Comparison of ENCODE assay signal across 2 cellular contexts in the genomic region with DNA sequence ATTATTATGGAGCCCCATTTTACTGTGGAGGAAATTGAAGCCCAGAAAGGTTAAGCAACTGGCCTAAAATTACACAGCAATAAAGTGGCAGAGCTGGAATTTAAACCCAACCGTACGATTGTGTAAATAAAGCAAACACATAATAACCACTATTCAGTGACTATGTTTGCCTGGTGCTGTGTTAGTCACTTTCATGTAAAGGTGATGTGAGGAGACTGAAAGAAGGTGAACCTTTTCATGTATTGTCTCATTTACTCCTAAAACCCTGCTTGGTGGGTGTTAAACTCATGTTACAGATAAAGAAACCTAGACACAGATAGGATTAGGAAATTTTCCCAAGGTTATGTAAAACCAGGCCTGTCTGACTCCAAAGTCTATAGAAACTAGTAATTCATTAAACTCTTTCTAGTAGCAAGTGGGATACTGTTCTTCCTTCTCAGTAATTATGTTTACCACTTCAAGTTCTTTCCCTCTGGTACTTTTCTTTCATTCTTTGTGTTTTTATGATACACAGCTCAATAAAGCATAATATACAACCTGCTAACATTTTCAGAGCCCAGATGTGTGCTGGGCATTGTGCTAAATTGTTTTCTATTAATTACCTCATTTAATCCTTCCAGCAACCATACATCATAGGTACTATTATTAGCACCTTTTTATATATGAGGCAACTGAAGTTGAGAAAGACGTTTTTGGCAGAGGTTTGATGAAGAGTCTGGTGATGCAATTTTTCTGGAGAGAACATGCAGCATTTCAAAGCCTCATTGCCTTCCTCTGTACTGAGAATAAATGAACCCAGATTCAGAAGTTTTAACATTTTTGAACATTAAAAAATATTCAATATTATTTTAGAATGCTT.
TF ChIP-seq lines count a peak whose summit lies in the region.

No MANE protein-coding gene starts in this region.

TF ChIP-seq in IMR-90, 13 proteins besides CTCF, POLR2A, EP300 and RAD21:
- TF ChIP-seq CEBPB (IDR thresholded peaks at IDR 0.05; ENCODE audit: low read depth, low read length) (peak; percentile 68), NFE2L2 (IDR thresholded peaks at IDR 0.05; ENCODE audit: low read depth, low read length) (no peak), RCOR1 (IDR thresholded peaks at IDR 0.05; ENCODE audit: insufficient replicate concordance, low read length) (no peak), SMC3 (IDR thresholded peaks at IDR 0.05; ENCODE audit: low read depth, low read length) (no peak)
TF ChIP-seq in IMR-90: peak in this region for 1.

TF ChIP-seq in endothelial cell of umbilical vein, 7 proteins besides CTCF, POLR2A, EP300 and RAD21:
- TF ChIP-seq JUN (IDR thresholded peaks at IDR 0.05; ENCODE audit: borderline replicate concordance, insufficient read depth, insufficient read length, low read depth) (no peak), EZH2 (IDR thresholded peaks at IDR 0.05; ENCODE audit: borderline replicate concordance, low read depth, low read length, severe bottlenecking) (no peak), MYC (IDR thresholded peaks at IDR 0.05; ENCODE audit: low read depth, low read length) (no peak), FOS (IDR thresholded peaks at IDR 0.05; ENCODE audit: borderline replicate concordance, insufficient read depth, low read length) (no peak), POLR2AphosphoS5 (IDR thresholded peaks at IDR 0.05; ENCODE audit: insufficient read depth, low read depth, low read length) (no peak), GATA2 (IDR thresholded peaks at IDR 0.05; ENCODE audit: insufficient read depth, insufficient read length, low read depth, low read length) (no peak)
- TF ChIP-seq, protein P1, sequence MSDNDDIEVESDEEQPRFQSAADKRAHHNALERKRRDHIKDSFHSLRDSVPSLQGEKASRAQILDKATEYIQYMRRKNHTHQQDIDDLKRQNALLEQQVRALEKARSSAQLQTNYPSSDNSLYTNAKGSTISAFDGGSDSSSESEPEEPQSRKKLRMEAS (IDR thresholded peaks at IDR 0.05; ENCODE audit: insufficient read depth, insufficient read length) = no peak
